In genomic region chr17:31158741-31159377, GRCh38 we compare ENCODE assay signal across 16 cellular contexts.
A peak's percentile ranks its signal among the peaks of the same experiment; 100 is the strongest.
DNase-seq lines count a peak whose midpoint lies in the region; ATAC-seq, FAIRE-seq and TF ChIP-seq lines count a peak whose summit lies in the region.
"Had no signal": no experiment of that assay in that cellular context is flagged by ENCODE, and none has a peak within 500 bp of the region (broad histone marks: within the 10 kb centered on the region; RNA-seq: fewer than 3 reads in every experiment).

No MANE protein-coding gene starts in this region.

- peaks cover 0 to 1% of the 10 kb centered on the region in 2 experiments for H3K36me3 ChIP-seq in endothelial cell of umbilical vein (ENCODE audit: control insufficient read depth in 2 of 2, extremely low read depth in 1 of 2, insufficient read depth in 2 of 2, low read length in 2 of 2)

- no peak for TF ChIP-seq POLR2A in endothelial cell of umbilical vein (IDR thresholded peaks at IDR 0.05; ENCODE audit: low read depth, low read length)

- H3K9me1 ChIP-seq in endothelial cell of umbilical vein (replicated peaks; ENCODE audit: control insufficient read depth, extremely low read depth, insufficient read depth, low read length), result no peaks in the 10 kb centered on the region

- peaks cover 15% of the 10 kb centered on the region for H3K4me1 Mint-ChIP-seq in activated naive CD4-positive, alpha-beta T cell treated with anti-CD3 and anti-CD28 coated beads, Interleukin-2, amount 10 ng/mL, durations not matched to agents 7 days and 5 days
- peaks cover 12 to 28% (median 19%) of the 10 kb centered on the region in 3 donors for H3K4me1 Mint-ChIP-seq in T-cell
- H3K4me1 Mint-ChIP-seq in stimulated activated naive CD8-positive, alpha-beta T cell treated with anti-CD3 and anti-CD28 coated beads, Interleukin-15, amount 100 ng/mL, for 72 hours, result no peaks in the 10 kb centered on the region

- ATAC-seq in T-cell (replicated peaks in 1 of 4), result peak in 3 of 4 experiments; percentile 50 to 70 (median 59)
- ATAC-seq in stimulated activated naive CD8-positive, alpha-beta T cell treated with anti-CD3 and anti-CD28 coated beads, Interleukin-15, amount 100 ng/mL, for 72 hours, result no peak
- no peak for ATAC-seq in HG03095 (IDR thresholded peaks at IDR 0.05; ENCODE audit: unreplicated experiment)
- ATAC-seq: gastroesophageal sphincter, K562 had no signal

- no peak overlapping the region for H3K4me3 ChIP-seq in endothelial cell of umbilical vein (replicated peaks in 1 of 3; ENCODE audit: insufficient read depth in 1 of 3, low read depth in 1 of 3, low read length in 3 of 3)
- H3K4me3 ChIP-seq: gastroesophageal sphincter, K562 had no signal

- CTCF ChIA-PET in activated naive CD4-positive, alpha-beta T cell treated with anti-CD3 and anti-CD28 coated beads, Interleukin-2, amount 10 ng/mL, durations not matched to agents 7 days and 5 days (lab: Charles Lee), result interaction anchor here (1.2 kb wide), 1 partner anchor 85 kb away, joined by 3 read pairs; no protein-coding TSS in a partner anchor
- CTCF ChIA-PET in T-cell (lab: Charles Lee), result no interaction called here
- CTCF ChIA-PET in endothelial cell of umbilical vein (lab: Charles Lee), result no interaction called here

- H3K9ac ChIP-seq in endothelial cell of umbilical vein (replicated peaks; ENCODE audit: extremely low read depth, insufficient read depth, low read length), result no peak overlapping the region

- no peaks in the 10 kb centered on the region for H3K4me1 ChIP-seq in endothelial cell of umbilical vein (ENCODE audit: control insufficient read depth, extremely low read depth, insufficient read depth, low read length)
- H3K4me1 ChIP-seq: gastroesophageal sphincter had no signal

- no peak overlapping the region for H2AFZ ChIP-seq in endothelial cell of umbilical vein (ENCODE audit: low read depth, low read length)

- no peak for DNase-seq in activated naive CD4-positive, alpha-beta T cell treated with anti-CD3 and anti-CD28 coated beads, Interleukin-2, amount 10 ng/mL, durations not matched to agents 7 days and 5 days
- no peak for DNase-seq in activated naive CD4-positive, alpha-beta T cell treated with anti-CD3 and anti-CD28 coated beads, Interleukin-2, amount 50 U/mL, for 16 hours
- DNase-seq in T-cell (no peak), endothelial cell of umbilical vein (ENCODE audit: low read depth, low spot score) (peak; percentile 12), NCI-H69 (lab: John Stamatoyannopoulos, UW) (no peak), anterior cingulate cortex (lab: John Stamatoyannopoulos, UW) (no peak)
- DNase-seq in stimulated activated naive CD8-positive, alpha-beta T cell treated with anti-CD3 and anti-CD28 coated beads, Interleukin-15, amount 100 ng/mL, for 72 hours, result no peak
- DNase-seq: islet precursor cell; NCI-H1694 treated with DMSO at 0.1 percent for 48 hours; NCI-H526; retina; stimulated activated CD4-positive, alpha-beta T cell treated with anti-CD3 and anti-CD28 coated beads, Interleukin-1b, Interleukin-23, amount 100 ng/mL, for 48 hours had no signal

- H3K27ac ChIP-seq in endothelial cell of umbilical vein (ENCODE audit: insufficient read depth, low read depth, low read length), result no peak overlapping the region
- H3K27ac ChIP-seq: gastroesophageal sphincter had no signal

- intact Hi-C loops in endothelial cell of umbilical vein (cut with micrococcal nuclease), result no loop called here

- no peak for TF ChIP-seq CTCF in endothelial cell of umbilical vein (IDR thresholded peaks at IDR 0.05; ENCODE audit: extremely low read depth in 1 of 2, insufficient read depth in 1 of 2, low read depth in 1 of 2, low read length in 2 of 2)

- FAIRE-seq in endothelial cell of umbilical vein (lab: Jason Lieb, UNC), result no peak
- FAIRE-seq: astrocyte, K562 had no signal

- H3K27me3 Mint-ChIP-seq in activated naive CD4-positive, alpha-beta T cell treated with anti-CD3 and anti-CD28 coated beads, Interleukin-2, amount 10 ng/mL, durations not matched to agents 7 days and 5 days, result no peaks in the 10 kb centered on the region
- H3K27me3 Mint-ChIP-seq in T-cell, result no peaks in the 10 kb centered on the region
- H3K27me3 Mint-ChIP-seq in stimulated activated naive CD8-positive, alpha-beta T cell treated with anti-CD3 and anti-CD28 coated beads, Interleukin-15, amount 100 ng/mL, for 72 hours, result no peaks in the 10 kb centered on the region

- peak overlapping the region; percentile 87 for H3K27ac Mint-ChIP-seq in activated naive CD4-positive, alpha-beta T cell treated with anti-CD3 and anti-CD28 coated beads, Interleukin-2, amount 10 ng/mL, durations not matched to agents 7 days and 5 days
- peak overlapping the region; percentile 73 to 82 for H3K27ac Mint-ChIP-seq in T-cell
- H3K27ac Mint-ChIP-seq in stimulated activated naive CD8-positive, alpha-beta T cell treated with anti-CD3 and anti-CD28 coated beads, Interleukin-15, amount 100 ng/mL, for 72 hours, result peak overlapping the region; percentile 25 to 50

- H3K4me3 Mint-ChIP-seq in activated naive CD4-positive, alpha-beta T cell treated with anti-CD3 and anti-CD28 coated beads, Interleukin-2, amount 10 ng/mL, durations not matched to agents 7 days and 5 days, result peak overlapping the region; percentile 70
- H3K4me3 Mint-ChIP-seq in T-cell, result peak overlapping the region; percentile 69 to 81 (median 78)
- peak overlapping the region; percentile 31 to 63 for H3K4me3 Mint-ChIP-seq in stimulated activated naive CD8-positive, alpha-beta T cell treated with anti-CD3 and anti-CD28 coated beads, Interleukin-15, amount 100 ng/mL, for 72 hours

- no peaks in the 10 kb centered on the region for H3K27me3 ChIP-seq in endothelial cell of umbilical vein (ENCODE audit: control insufficient read depth in 2 of 2, insufficient read depth in 2 of 2, low read length in 2 of 2)
- H3K27me3 ChIP-seq: gastroesophageal sphincter had no signal

- no peaks in the 10 kb centered on the region for H3K9me3 ChIP-seq in endothelial cell of umbilical vein (replicated peaks; ENCODE audit: control insufficient read depth, insufficient read depth, low read length)
- H3K9me3 ChIP-seq: gastroesophageal sphincter had no signal

- H4K20me1 ChIP-seq in endothelial cell of umbilical vein (replicated peaks; ENCODE audit: control insufficient read depth, extremely low read depth, insufficient read depth, low read length), result no peaks in the 10 kb centered on the region

- dilution Hi-C loops in endothelial cell of umbilical vein (cut with MboI; ENCODE audit: extremely low pct_ligation_motif_present, low sequenced_read_pairs), result no loop called here

- H3K4me2 ChIP-seq in endothelial cell of umbilical vein (ENCODE audit: insufficient read depth, low read length), result no peak overlapping the region

- no peaks in the 10 kb centered on the region for H3K79me2 ChIP-seq in endothelial cell of umbilical vein (ENCODE audit: control insufficient read depth, insufficient read depth, low read length)

- POLR2A ChIA-PET in T-cell (lab: Charles Lee), result interaction anchor here in 1 of 2 donors (0.6 kb wide), 1 partner anchor 32 kb away, joined by 3 read pairs; no protein-coding TSS in a partner anchor
- POLR2A ChIA-PET in endothelial cell of umbilical vein (lab: Charles Lee), result no interaction called here

- H3K9me3 Mint-ChIP-seq in activated naive CD4-positive, alpha-beta T cell treated with anti-CD3 and anti-CD28 coated beads, Interleukin-2, amount 10 ng/mL, durations not matched to agents 7 days and 5 days, result no peaks in the 10 kb centered on the region
- no peaks in the 10 kb centered on the region for H3K9me3 Mint-ChIP-seq in T-cell
- H3K9me3 Mint-ChIP-seq in stimulated activated naive CD8-positive, alpha-beta T cell treated with anti-CD3 and anti-CD28 coated beads, Interleukin-15, amount 100 ng/mL, for 72 hours, result no peaks in the 10 kb centered on the region

- no TSS peak for BruUV-seq in endothelial cell of umbilical vein (replicated peaks; lab: Mats Ljungman, UMichigan)

- no peaks in the 10 kb centered on the region for H3K36me3 Mint-ChIP-seq in activated naive CD4-positive, alpha-beta T cell treated with anti-CD3 and anti-CD28 coated beads, Interleukin-2, amount 10 ng/mL, durations not matched to agents 7 days and 5 days
- peaks cover 23% of the 10 kb centered on the region for H3K36me3 Mint-ChIP-seq in T-cell

TF ChIP-seq in endothelial cell of umbilical vein, 7 proteins besides CTCF, POLR2A, EP300 and RAD21:
- TF ChIP-seq MYC (IDR thresholded peaks at IDR 0.05; ENCODE audit: low read depth, low read length) (no peak), JUN (IDR thresholded peaks at IDR 0.05; ENCODE audit: borderline replicate concordance, insufficient read depth, insufficient read length, low read depth) (no peak), POLR2AphosphoS5 (IDR thresholded peaks at IDR 0.05; ENCODE audit: insufficient read depth, low read depth, low read length) (no peak), GATA2 (IDR thresholded peaks at IDR 0.05; ENCODE audit: insufficient read depth, insufficient read length, low read depth, low read length) (no peak), EZH2 (IDR thresholded peaks at IDR 0.05; ENCODE audit: borderline replicate concordance, low read depth, low read length, severe bottlenecking) (no peak), FOS (IDR thresholded peaks at IDR 0.05; ENCODE audit: borderline replicate concordance, insufficient read depth, low read length) (no peak), MAX (IDR thresholded peaks at IDR 0.05; ENCODE audit: insufficient read depth, insufficient read length) (no peak)

Comparison
In these comparisons a context has a peak if more than half of its experiments do, and no peak if none do; other contexts are left out.
1. ATAC-seq: peak in T-cell (3 of 4); none in stimulated activated naive CD8-positive, alpha-beta T cell treated with anti-CD3 and anti-CD28 coated beads, Interleukin-15, amount 100 ng/mL, for 72 hours (single experiment) and HG03095 (single experiment).
2. Peak in every context shown above with its lines, with median percentiles within 50 percentile points of each other: H3K27ac Mint-ChIP-seq and H3K4me3 Mint-ChIP-seq.